In genomic region chr17:17840751-17841591, GRCh38 we compare ENCODE assay signal across 8 cellular contexts. TPM values are rescaled to one million over a fixed set of nuclear protein-coding genes. Genes with fewer than 3 reads are reported as not detected.
A peak's percentile ranks its signal among the peaks of the same experiment; 100 is the strongest.
DNase-seq lines count a peak whose midpoint lies in the region; ATAC-seq and TF ChIP-seq lines count a peak whose summit lies in the region.

No MANE protein-coding gene starts in this region.

- peaks cover 43% of the 10 kb centered on the region for H3K4me1 Mint-ChIP-seq in T-helper 2 cell treated with Interferon-gamma antibody and Interleukin-4, amounts not matched to agents 5 μg/mL and 100 μg/mL, for 36 hours (ENCODE audit: low read depth)
- peaks cover 34% of the 10 kb centered on the region for H3K4me1 Mint-ChIP-seq in endodermal cell

- peak overlapping the region; percentile 81 for H3K27ac ChIP-seq in endodermal cell (ENCODE audit: low read depth, low read length)
- peak overlapping the region; percentile 88 for H3K27ac ChIP-seq in muscle layer of colon (ENCODE audit: low read depth, low read length)

- H3K36me3 ChIP-seq in endodermal cell (ENCODE audit: control insufficient read depth, insufficient read depth, low read length): no peaks in the 10 kb centered on the region
- no peaks in the 10 kb centered on the region for H3K36me3 ChIP-seq in muscle layer of colon (ENCODE audit: insufficient read depth, low read length)

- H3K27me3 ChIP-seq in endodermal cell (ENCODE audit: control insufficient read depth, insufficient read depth, low read length, poor library complexity, severe bottlenecking): no peaks in the 10 kb centered on the region
- no peaks in the 10 kb centered on the region for H3K27me3 ChIP-seq in muscle layer of colon (ENCODE audit: control insufficient read depth in 1 of 2, insufficient read depth in 2 of 2, low read length in 2 of 2)

- peaks cover 1% of the 10 kb centered on the region for H3K36me3 Mint-ChIP-seq in T-helper 2 cell treated with Interferon-gamma antibody and Interleukin-4, amounts not matched to agents 5 μg/mL and 100 μg/mL, for 36 hours (ENCODE audit: low read depth)
- no peaks in the 10 kb centered on the region for H3K36me3 Mint-ChIP-seq in endodermal cell (ENCODE audit: low read depth)

- no peaks in the 10 kb centered on the region for H3K9me3 Mint-ChIP-seq in T-helper 2 cell treated with Interferon-gamma antibody and Interleukin-4, amounts not matched to agents 5 μg/mL and 100 μg/mL, for 36 hours
- no peaks in the 10 kb centered on the region for H3K9me3 Mint-ChIP-seq in endodermal cell

- no peak for DNase-seq in T-helper 2 cell treated with Interferon-gamma antibody and Interleukin-4, amounts not matched to agents 5 μg/mL and 100 μg/mL, for 36 hours (ENCODE audit: low spot score)
- DNase-seq in T-helper 2 cell: no peak
- peak; percentile 47 to 51 for DNase-seq in SHP77 (lab: John Stamatoyannopoulos, UW)
- DNase-seq in endodermal cell: peak; percentile 67

- H3K4me3 ChIP-seq in endodermal cell (ENCODE audit: low read length) (no peak overlapping the region), muscle layer of colon (ENCODE audit: low read depth in 1 of 2, low read length in 2 of 2) (peak overlapping the region in 1 of 2 donors; percentile 45)

- no peaks in the 10 kb centered on the region for H3K27me3 Mint-ChIP-seq in T-helper 2 cell treated with Interferon-gamma antibody and Interleukin-4, amounts not matched to agents 5 μg/mL and 100 μg/mL, for 36 hours (ENCODE audit: low read depth)
- H3K27me3 Mint-ChIP-seq in endodermal cell (ENCODE audit: insufficient read depth): no peaks in the 10 kb centered on the region

- H3K9ac ChIP-seq in endodermal cell (ENCODE audit: extremely low read depth, low read length, poor library complexity, severe bottlenecking) (no peak overlapping the region), muscle layer of colon (ENCODE audit: low read length) (no peak overlapping the region)

- WGBS in endodermal cell (ENCODE audit: insufficient coverage in 1 of 2, insufficient read length in 1 of 2), 2 experiments: 80 to 86% methylated on average over 4 to 7 of the region's 7 CpGs

- peak overlapping the region; percentile 77 for H3K27ac Mint-ChIP-seq in T-helper 2 cell treated with Interferon-gamma antibody and Interleukin-4, amounts not matched to agents 5 μg/mL and 100 μg/mL, for 36 hours
- H3K27ac Mint-ChIP-seq in endodermal cell: peak overlapping the region; percentile 89

- peak overlapping the region; percentile 81 for H3K4me3 Mint-ChIP-seq in T-helper 2 cell treated with Interferon-gamma antibody and Interleukin-4, amounts not matched to agents 5 μg/mL and 100 μg/mL, for 36 hours
- H3K4me3 Mint-ChIP-seq in endodermal cell: peak overlapping the region; percentile 53

- TF ChIP-seq CTCF in endodermal cell (conservative IDR thresholded peaks at IDR 0.05): no peak

- H3K4me1 ChIP-seq in endodermal cell (ENCODE audit: control insufficient read depth, insufficient read depth, low read length) (peaks cover 8% of the 10 kb centered on the region), muscle layer of colon (ENCODE audit: insufficient read depth, low read length) (peaks cover 42% of the 10 kb centered on the region)

- ATAC-seq in GM18520 (IDR thresholded peaks at IDR 0.05; ENCODE audit: unreplicated experiment) (no peak), GM18858 (IDR thresholded peaks at IDR 0.05; ENCODE audit: unreplicated experiment) (no peak)
- no peak for ATAC-seq in activated CD4-positive, CD25-positive, alpha-beta regulatory T cell treated with anti-CD3 and anti-CD28 coated beads, Interleukin-2, amount 50 U/mL, for 24 hours

- H3K9me3 ChIP-seq in endodermal cell (ENCODE audit: control insufficient read depth, low read length): no peaks in the 10 kb centered on the region
- H3K9me3 ChIP-seq in muscle layer of colon (ENCODE audit: low read length): no peaks in the 10 kb centered on the region

RNA-seq across cellular contexts. Expression of gene SREBF1, which starts 4.2 kb away (rescaled TPM):
- total RNA-seq in endodermal cell: 10 to 100 TPM; 39.0 to 58.2 TPM
- 69.1 TPM for polyA plus RNA-seq in endodermal cell (2013, experiment 1 of 2)
- polyA plus RNA-seq in endodermal cell (2013, experiment 2 of 2): 66.7 TPM

Comparison
In these comparisons a context has a peak if more than half of its experiments do, and no peak if none do; other contexts are left out.
1. DNase-seq: peak in SHP77 (2 of 2) and endodermal cell (single experiment); none in T-helper 2 cell treated with Interferon-gamma antibody and Interleukin-4, amounts not matched to agents 5 μg/mL and 100 μg/mL, for 36 hours (single experiment) and T-helper 2 cell (0 of 5).